In the genomic region with DNA sequence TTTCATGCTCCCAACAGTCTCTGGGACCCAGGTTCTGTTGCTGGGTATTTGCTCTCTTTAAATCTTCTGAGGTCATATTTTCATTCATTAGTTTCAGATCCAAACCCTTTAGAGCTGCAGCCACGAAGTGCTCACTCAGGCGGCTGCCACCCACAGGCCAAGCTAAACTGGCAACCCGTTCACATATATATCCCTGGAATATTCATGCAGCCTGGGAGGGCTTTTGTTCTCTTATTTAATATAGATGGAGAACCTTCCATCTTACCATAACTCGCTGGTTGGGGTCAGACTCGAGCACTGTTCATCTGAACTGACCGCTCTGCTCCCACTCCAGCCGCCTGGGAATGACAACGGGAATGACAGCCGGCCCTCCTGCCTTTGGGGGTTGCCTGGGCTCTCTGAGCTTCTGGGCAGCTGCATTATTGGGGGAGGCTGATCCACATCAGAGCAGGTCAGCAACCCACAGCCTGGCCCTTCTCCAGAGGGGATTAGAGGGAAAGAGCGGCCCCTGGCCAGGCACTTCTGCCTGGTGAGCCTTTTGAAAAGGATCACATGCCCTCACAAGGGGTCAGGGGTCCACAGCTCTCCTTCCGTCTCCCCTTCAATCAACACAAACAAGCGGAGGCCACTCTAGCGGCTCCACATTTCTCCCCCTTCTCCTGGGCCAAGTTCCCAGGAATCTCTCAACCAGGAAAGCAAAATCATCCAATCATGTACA, we compare ENCODE assay signal across 9 cellular contexts. TPM values are rescaled to one million over a fixed set of nuclear protein-coding genes. Genes with fewer than 3 reads are reported as not detected.
A peak's percentile ranks its signal among the peaks of the same experiment; 100 is the strongest.
DNase-seq lines count a peak whose midpoint lies in the region; ATAC-seq and TF ChIP-seq lines count a peak whose summit lies in the region.
"Had no signal": no experiment of that assay in that cellular context is flagged by ENCODE, and none has a peak within 500 bp of the region (broad histone marks: within the 10 kb centered on the region; RNA-seq: fewer than 3 reads in every experiment).

No MANE protein-coding gene starts in this region.

- H3K27me3 Mint-ChIP-seq in activated naive CD4-positive, alpha-beta T cell treated with anti-CD3 and anti-CD28 coated beads, Interleukin-2, amount 50 U/mL, for 24 hours: no peaks in the 10 kb centered on the region

- H3K9me3 ChIP-seq in mesodermal cell (ENCODE audit: control insufficient read depth, low read length) (no peaks in the 10 kb centered on the region), upper lobe of left lung (no peaks in the 10 kb centered on the region)

- H3K4me1 ChIP-seq in mesodermal cell (ENCODE audit: control insufficient read depth, insufficient read depth, low read length, poor library complexity, severe bottlenecking) (peaks cover 7% of the 10 kb centered on the region), upper lobe of left lung (peaks cover 61 to 92% (median 75%) of the 10 kb centered on the region in 4 donors)

- H3K27ac ChIP-seq in mesodermal cell (ENCODE audit: low read depth, low read length, severe bottlenecking): peak overlapping the region; percentile 25
- peak overlapping the region; percentile 58 to 77 (median 74) for H3K27ac ChIP-seq in upper lobe of left lung

- peak overlapping the region; percentile 16 for H3K4me3 ChIP-seq in astrocyte of the cerebellum (ENCODE audit: low read depth, low read length)
- H3K4me3 ChIP-seq in mesodermal cell (ENCODE audit: extremely low read depth, insufficient read depth, low read length, poor library complexity, severe bottlenecking): no peak overlapping the region
- no peak overlapping the region for H3K4me3 ChIP-seq in upper lobe of left lung

- ATAC-seq in upper lobe of left lung (ENCODE audit: low FRiP score in 2 of 2) (peak in 1 of 2 donors; percentile 5), left lobe of liver (no peak)

- WGBS in mesodermal cell (ENCODE audit: insufficient coverage in 2 of 2), 2 experiments: 80 to 92% methylated on average over 5 to 8 of the region's 13 CpGs
- 65 to 66% methylated on average over 10 to 13 of the region's 13 CpGs for WGBS in upper lobe of left lung, 2 donors

- peaks cover 39% of the 10 kb centered on the region for H3K4me1 Mint-ChIP-seq in activated naive CD4-positive, alpha-beta T cell treated with anti-CD3 and anti-CD28 coated beads, Interleukin-2, amount 50 U/mL, for 24 hours

- TF ChIP-seq EP300 in upper lobe of left lung (IDR thresholded peaks at IDR 0.05): no peak

- no peak for TF ChIP-seq POLR2A in upper lobe of left lung (IDR thresholded peaks at IDR 0.05)

- no peak overlapping the region for H3K4me3 Mint-ChIP-seq in activated naive CD4-positive, alpha-beta T cell treated with anti-CD3 and anti-CD28 coated beads, Interleukin-2, amount 50 U/mL, for 24 hours
- H3K4me3 Mint-ChIP-seq: T-helper 1 cell treated with Interleukin-12 subunit alpha and Interleukin-12 subunit beta and Interleukin-4 antibody, amounts not matched to agents 30 μg/mL and 1 μg/mL, for 36 hours had no signal

- H3K36me3 ChIP-seq in mesodermal cell (ENCODE audit: control insufficient read depth, insufficient read depth, low read length) (peaks cover 33% of the 10 kb centered on the region), upper lobe of left lung (peaks cover 0 to 18% (median 0%) of the 10 kb centered on the region in 4 donors)

- no peaks in the 10 kb centered on the region for H3K9me3 Mint-ChIP-seq in activated naive CD4-positive, alpha-beta T cell treated with anti-CD3 and anti-CD28 coated beads, Interleukin-2, amount 50 U/mL, for 24 hours
- H3K9me3 Mint-ChIP-seq: T-helper 1 cell treated with Interleukin-12 subunit alpha and Interleukin-12 subunit beta and Interleukin-4 antibody, amounts not matched to agents 30 μg/mL and 1 μg/mL, for 36 hours had no signal

- DNase-seq in activated naive CD4-positive, alpha-beta T cell treated with Interleukin-2 at 50 U/mL for 16 hours: no peak
- DNase-seq in astrocyte of the cerebellum (ENCODE audit: low read depth): no peak
- DNase-seq in upper lobe of left lung: no peak
- no peak for DNase-seq in effector CD4-positive, alpha-beta T cell
- DNase-seq in left lobe of liver (ENCODE audit: low spot score): no peak
- DNase-seq in foreskin melanocyte: no peak

- TF ChIP-seq CTCF in astrocyte of the cerebellum (IDR thresholded peaks at IDR 0.05; ENCODE audit: low read depth, low read length, missing control alignments) (peak; percentile 43), upper lobe of left lung (IDR thresholded peaks at IDR 0.05) (no peak)

- H3K27ac Mint-ChIP-seq in activated naive CD4-positive, alpha-beta T cell treated with anti-CD3 and anti-CD28 coated beads, Interleukin-2, amount 50 U/mL, for 24 hours: peak overlapping the region; percentile 7
- H3K27ac Mint-ChIP-seq: T-helper 1 cell treated with Interleukin-12 subunit alpha and Interleukin-12 subunit beta and Interleukin-4 antibody, amounts not matched to agents 30 μg/mL and 1 μg/mL, for 36 hours had no signal

- no peaks in the 10 kb centered on the region for H3K27me3 ChIP-seq in upper lobe of left lung

- H3K36me3 Mint-ChIP-seq in activated naive CD4-positive, alpha-beta T cell treated with anti-CD3 and anti-CD28 coated beads, Interleukin-2, amount 50 U/mL, for 24 hours: peaks cover 3% of the 10 kb centered on the region

- in situ Hi-C loops in astrocyte of the cerebellum (cut with HindIII; ENCODE audit: low sequenced_read_pairs): no loop called here

RNA-seq across cellular contexts. Expression of a gene that starts 11.9 kb away (rescaled TPM):
- 68.7 TPM for polyA plus RNA-seq in mesodermal cell (2013, experiment 1 of 2)
- 53.5 TPM for polyA plus RNA-seq in mesodermal cell (2013, experiment 2 of 2)
- total RNA-seq in upper lobe of left lung: 100 to 1,000 TPM in 1 of 6 donors, 10 to 100 TPM in 5; 47.5 to 141 (median 72.1) TPM
- total RNA-seq in left lobe of liver: 11.7 TPM

RNA-seq across cellular contexts. Expression of a gene that starts 56.3 kb away (rescaled TPM):
- 129 TPM for polyA plus RNA-seq in mesodermal cell (2013, experiment 1 of 2)
- 114 TPM for polyA plus RNA-seq in mesodermal cell (2013, experiment 2 of 2)
- 100 to 1,000 TPM in 5 of 6 donors, 10 to 100 TPM in 1; 94.1 to 345 (median 123) TPM for total RNA-seq in upper lobe of left lung
- total RNA-seq in left lobe of liver: 29.4 TPM

RNA-seq across cellular contexts. Expression of a gene that starts 59.1 kb away (rescaled TPM):
- polyA plus RNA-seq in mesodermal cell (2013, experiment 1 of 2): 18.8 TPM
- 14.8 TPM for polyA plus RNA-seq in mesodermal cell (2013, experiment 2 of 2)
- total RNA-seq in upper lobe of left lung: 10 to 100 TPM; 25.1 to 75.7 (median 44.5) TPM
- 2.5 TPM for total RNA-seq in left lobe of liver
